Comparison of ENCODE assay signal across 1 cellular context in the genomic region with DNA sequence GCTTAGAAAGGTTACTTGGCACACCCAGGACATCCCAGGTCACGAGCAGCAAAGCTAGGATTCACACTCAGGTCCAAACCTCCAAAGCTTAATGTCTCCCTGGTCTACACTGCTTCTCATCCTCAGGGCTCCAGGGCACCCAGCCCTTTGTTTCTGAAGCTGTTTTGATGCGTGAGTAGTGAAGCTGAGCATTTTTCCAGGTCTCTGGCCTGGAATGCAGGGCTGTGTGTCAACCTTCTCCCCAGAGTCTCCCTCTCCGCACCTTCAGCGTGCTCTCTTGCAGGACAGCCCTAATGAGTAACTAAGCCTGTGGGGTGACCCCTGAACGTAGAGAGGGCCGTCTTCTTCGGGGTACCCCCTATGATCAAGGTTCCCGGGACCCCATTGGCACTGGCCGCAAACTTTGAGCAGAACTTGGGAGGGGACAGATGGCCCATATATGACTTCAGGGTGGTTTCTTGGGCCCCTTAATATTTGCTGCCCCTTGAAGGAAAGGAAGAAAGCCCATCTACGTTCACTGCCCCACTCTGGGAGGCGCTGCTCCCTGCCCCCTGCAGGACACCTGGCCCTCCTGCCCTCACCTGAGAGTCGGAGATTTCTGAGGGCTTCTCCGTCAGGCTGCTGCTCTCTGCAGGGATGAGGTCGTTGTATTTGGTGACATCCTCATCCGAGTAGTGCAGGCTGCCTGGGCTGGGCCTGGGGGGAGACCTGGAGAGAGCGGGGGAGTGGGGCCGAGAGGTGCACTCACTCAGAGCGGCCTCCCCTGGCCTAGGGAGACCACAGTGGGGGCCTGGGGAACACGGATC.
TF ChIP-seq lines count a peak whose summit lies in the region.

No MANE protein-coding gene starts in this region.

TF ChIP-seq in GM23338, 12 proteins besides CTCF, POLR2A, EP300 and RAD21 (continued from another document):
- TF ChIP-seq, protein P1, sequence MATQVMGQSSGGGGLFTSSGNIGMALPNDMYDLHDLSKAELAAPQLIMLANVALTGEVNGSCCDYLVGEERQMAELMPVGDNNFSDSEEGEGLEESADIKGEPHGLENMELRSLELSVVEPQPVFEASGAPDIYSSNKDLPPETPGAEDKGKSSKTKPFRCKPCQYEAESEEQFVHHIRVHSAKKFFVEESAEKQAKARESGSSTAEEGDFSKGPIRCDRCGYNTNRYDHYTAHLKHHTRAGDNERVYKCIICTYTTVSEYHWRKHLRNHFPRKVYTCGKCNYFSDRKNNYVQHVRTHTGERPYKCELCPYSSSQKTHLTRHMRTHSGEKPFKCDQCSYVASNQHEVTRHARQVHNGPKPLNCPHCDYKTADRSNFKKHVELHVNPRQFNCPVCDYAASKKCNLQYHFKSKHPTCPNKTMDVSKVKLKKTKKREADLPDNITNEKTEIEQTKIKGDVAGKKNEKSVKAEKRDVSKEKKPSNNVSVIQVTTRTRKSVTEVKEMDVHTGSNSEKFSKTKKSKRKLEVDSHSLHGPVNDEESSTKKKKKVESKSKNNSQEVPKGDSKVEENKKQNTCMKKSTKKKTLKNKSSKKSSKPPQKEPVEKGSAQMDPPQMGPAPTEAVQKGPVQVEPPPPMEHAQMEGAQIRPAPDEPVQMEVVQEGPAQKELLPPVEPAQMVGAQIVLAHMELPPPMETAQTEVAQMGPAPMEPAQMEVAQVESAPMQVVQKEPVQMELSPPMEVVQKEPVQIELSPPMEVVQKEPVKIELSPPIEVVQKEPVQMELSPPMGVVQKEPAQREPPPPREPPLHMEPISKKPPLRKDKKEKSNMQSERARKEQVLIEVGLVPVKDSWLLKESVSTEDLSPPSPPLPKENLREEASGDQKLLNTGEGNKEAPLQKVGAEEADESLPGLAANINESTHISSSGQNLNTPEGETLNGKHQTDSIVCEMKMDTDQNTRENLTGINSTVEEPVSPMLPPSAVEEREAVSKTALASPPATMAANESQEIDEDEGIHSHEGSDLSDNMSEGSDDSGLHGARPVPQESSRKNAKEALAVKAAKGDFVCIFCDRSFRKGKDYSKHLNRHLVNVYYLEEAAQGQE (IDR thresholded peaks at IDR 0.05; ENCODE audit: unreplicated experiment) = no peak
